ENCODE assay signal across 28 cellular contexts in the genomic region with DNA sequence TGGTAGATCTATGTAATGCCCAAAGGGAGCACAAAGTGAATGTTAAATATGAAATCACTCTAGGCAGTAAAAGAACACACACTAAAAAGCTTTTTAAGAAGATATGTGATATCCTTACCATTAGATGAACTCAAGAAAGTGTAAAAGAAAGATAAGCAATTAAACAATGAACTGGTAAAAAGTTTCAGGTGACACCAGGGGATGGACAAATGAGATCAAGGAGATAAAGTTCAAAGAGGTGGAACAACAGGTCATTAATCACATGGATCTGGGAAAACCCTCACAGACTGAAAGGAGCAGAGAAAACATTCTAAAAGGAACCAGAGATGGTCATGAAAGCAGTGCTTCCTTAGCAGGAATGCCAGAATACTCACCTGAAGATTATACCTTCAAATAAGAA. TPM values are rescaled to one million over a fixed set of nuclear protein-coding genes. Genes with fewer than 3 reads are reported as not detected.
DNase-seq lines count a peak whose midpoint lies in the region; ATAC-seq, FAIRE-seq and TF ChIP-seq lines count a peak whose summit lies in the region.
"Had no signal": no experiment of that assay in that cellular context is flagged by ENCODE, and none has a peak within 500 bp of the region (broad histone marks: within the 10 kb centered on the region; RNA-seq: fewer than 3 reads in every experiment).

No MANE protein-coding gene starts in this region.

- H4K20me1 ChIP-seq in PC-9 (ENCODE audit: insufficient read depth): no peaks in the 10 kb centered on the region

- no peak overlapping the region for H2BK5ac ChIP-seq in mesendoderm (ENCODE audit: low read length)

- H3K23ac ChIP-seq in mesendoderm (ENCODE audit: low read length): no peak overlapping the region

- peaks cover 6% of the 10 kb centered on the region for H3K36me3 Mint-ChIP-seq in Calu3 (ENCODE audit: insufficient read depth, unreplicated experiment)
- H3K36me3 Mint-ChIP-seq: CD4-positive, alpha-beta memory T cell had no signal

- TF ChIP-seq RAD21 in A549 (conservative IDR thresholded peaks at IDR 0.05 in 1 of 2, IDR thresholded peaks at IDR 0.05 in 1 of 2): no peak

- intact Hi-C loops in Calu3 (cut with micrococcal nuclease; ENCODE audit: unreplicated experiment) (no loop called here), PC-9 (cut with micrococcal nuclease; ENCODE audit: unreplicated experiment) (no loop called here)

- TF ChIP-seq EP300 in A549 (IDR thresholded peaks at IDR 0.05): no peak

- H3K4me2 ChIP-seq in A549 (0 out of 3 replicates have a peak overlapping the region, but pooled peaks have one; percentile 1), PC-9 (no peak overlapping the region), mesendoderm (ENCODE audit: low read length) (no peak overlapping the region)

- H3K27me3 ChIP-seq in PC-9 (ENCODE audit: insufficient read depth, low read depth) (no peaks in the 10 kb centered on the region), mesendoderm (ENCODE audit: insufficient read depth, low read length, poor library complexity) (no peaks in the 10 kb centered on the region)

- no peak overlapping the region for H3K4ac ChIP-seq in mesendoderm (ENCODE audit: low read depth, low read length)

- no peaks in the 10 kb centered on the region for H3K27me3 Mint-ChIP-seq in Calu3 (ENCODE audit: unreplicated experiment)
- H3K27me3 Mint-ChIP-seq: IgD-negative memory B cell had no signal

- ATAC-seq in A549 (no peak), GM21737 (IDR thresholded peaks at IDR 0.05; ENCODE audit: unreplicated experiment) (no peak)
- ATAC-seq: HCT116 had no signal

- no peaks in the 10 kb centered on the region for H3K9me2 ChIP-seq in PC-9 (ENCODE audit: insufficient read depth)

- peak overlapping the region; percentile 50 for H3K27ac Mint-ChIP-seq in Calu3 (ENCODE audit: unreplicated experiment)
- H3K27ac Mint-ChIP-seq: CD4-positive, alpha-beta memory T cell had no signal

- H3K4me3 Mint-ChIP-seq in Calu3 (ENCODE audit: low read depth, unreplicated experiment): no peak overlapping the region
- H3K4me3 Mint-ChIP-seq: CD4-positive, alpha-beta memory T cell; IgD-negative memory B cell had no signal

- POLR2A ChIA-PET in A549 (lab: Yijun Ruan, JAX) (no interaction called here), PC-9 (lab: Charles Lee; ENCODE audit: unreplicated experiment) (no interaction called here)

- CTCF ChIA-PET in A549 (lab: Yijun Ruan, JAX) (no interaction called here), Calu3 (lab: Charles Lee) (no interaction called here), PC-9 (lab: Charles Lee) (interaction anchor here (0.7 kb wide), 1 partner anchor 151 kb away, joined by 5 read pairs; no protein-coding TSS in a partner anchor)

- no peak overlapping the region for H2BK15ac ChIP-seq in mesendoderm (replicated peaks; ENCODE audit: low read depth)

- no peak for DNase-seq in A549 (ENCODE audit: low read depth in 1 of 2, low spot score in 1 of 2)
- DNase-seq in Calu3: no peak
- no peak for DNase-seq in PC-9
- DNase-seq in mesendoderm: peak; percentile 55
- DNase-seq in activated CD4-positive, alpha-beta T cell treated with anti-CD3 and anti-CD28 coated beads for 4 hours: no peak
- DNase-seq in NCI-H1694 treated with DMSO at 0.1 percent for 48 hours (lab: John Stamatoyannopoulos, UW): no peak
- no peak for DNase-seq in HPDE6-E6E7 (ENCODE audit: extremely low spot score)
- DNase-seq: C1 segment of cervical spinal cord; CD4-positive, alpha-beta memory T cell; COR-L47; DMS79 treated with DMSO at 0.1 percent for 48 hours; GF-D8; Karpas-422; NCI-H1092; NCI-H1417 treated with DMSO at 0.1 percent for 48 hours; NCI-H187; NCI-H2081 treated with DMSO at 0.1 percent for 48 hours; NCI-H524; NCI-H748 treated with DMSO at 0.1 percent for 48 hours; SIG-M5 had no signal

- peaks cover 9% of the 10 kb centered on the region; the same call in 1 of the 2 replicates for H3K36me3 ChIP-seq in PC-9 (ENCODE audit: low read depth)
- H3K36me3 ChIP-seq in mesendoderm (ENCODE audit: control insufficient read depth, insufficient read depth, low read length): no peaks in the 10 kb centered on the region

- peaks cover 15% of the 10 kb centered on the region; the same call in 1 of the 2 replicates for H3F3A ChIP-seq in PC-9 (ENCODE audit: insufficient read depth, low read depth)

- FAIRE-seq in A549 (lab: Jason Lieb, UNC): no peak
- FAIRE-seq: A204.1, GM12891, HTR-8/SVneo had no signal

- H3K4me3 ChIP-seq in A549: no peak overlapping the region
- H3K4me3 ChIP-seq in PC-9: no peak overlapping the region
- no peak overlapping the region for H3K4me3 ChIP-seq in mesendoderm (ENCODE audit: low read length)
- H3K4me3 ChIP-seq: SK-N-MC had no signal

- no peak for TF ChIP-seq POLR2A in A549 (IDR thresholded peaks at IDR 0.05; ENCODE audit: low read length)

- peaks cover 93% of the 10 kb centered on the region for H3K4me1 ChIP-seq in A549
- H3K4me1 ChIP-seq in PC-9 (replicated peaks; ENCODE audit: insufficient read depth): peaks cover 27% of the 10 kb centered on the region
- H3K4me1 ChIP-seq in mesendoderm (ENCODE audit: control insufficient read depth, low read depth, low read length): peaks cover 4% of the 10 kb centered on the region

- no peak overlapping the region for H3K56ac ChIP-seq in mesendoderm (ENCODE audit: low read length)

- H2BK120ac ChIP-seq in mesendoderm (ENCODE audit: low read depth, low read length): no peak overlapping the region

- H3K27ac ChIP-seq in A549 (peak overlapping the region in 1 of 2 experiments; percentile 88; a peak in 3 of 6 replicates), PC-9 (peak overlapping the region; percentile 38), mesendoderm (ENCODE audit: low read depth, low read length) (no peak overlapping the region)
- H3K27ac ChIP-seq: RWPE1, SK-N-MC had no signal

- no peak overlapping the region for H4K8ac ChIP-seq in mesendoderm (ENCODE audit: low read depth, low read length)

- H3K9ac ChIP-seq in mesendoderm (ENCODE audit: low read length): no peak overlapping the region

- H4K5ac ChIP-seq in mesendoderm (ENCODE audit: low read length): no peak overlapping the region

- peaks cover 13% of the 10 kb centered on the region for H3K79me1 ChIP-seq in mesendoderm (ENCODE audit: low read length)

- no peak overlapping the region for H2AK5ac ChIP-seq in mesendoderm (ENCODE audit: low read length)

- H3K9me3 ChIP-seq in A549 (no peaks in the 10 kb centered on the region), PC-9 (ENCODE audit: insufficient read depth, low read depth) (no peaks in the 10 kb centered on the region)

- H2AFZ ChIP-seq in PC-9: no peak overlapping the region

- TF ChIP-seq CTCF in A549 (IDR thresholded peaks at IDR 0.05): no peak
- TF ChIP-seq CTCF in Calu3 (IDR thresholded peaks at IDR 0.05; ENCODE audit: unreplicated experiment): no peak
- no peak for TF ChIP-seq CTCF in PC-9 (conservative IDR thresholded peaks at IDR 0.05)

- BruUV-seq in Calu3 (replicated peaks; lab: Mats Ljungman, UMichigan) (no TSS peak), PC-9 (replicated peaks; lab: Mats Ljungman, UMichigan) (no TSS peak)

- no peaks in the 10 kb centered on the region for H3K79me2 ChIP-seq in PC-9 (ENCODE audit: low read depth)
- peaks cover 6% of the 10 kb centered on the region for H3K79me2 ChIP-seq in mesendoderm (ENCODE audit: control insufficient read depth, insufficient read depth, low read length)

- H3K4me1 Mint-ChIP-seq in Calu3 (ENCODE audit: low read depth, unreplicated experiment): peaks cover 16% of the 10 kb centered on the region
- H3K4me1 Mint-ChIP-seq: CD4-positive, alpha-beta memory T cell had no signal

- H3K18ac ChIP-seq in mesendoderm (ENCODE audit: low read length): no peak overlapping the region

- no peaks in the 10 kb centered on the region for H3K9me3 Mint-ChIP-seq in Calu3 (ENCODE audit: low read depth, unreplicated experiment)
- H3K9me3 Mint-ChIP-seq: IgD-negative memory B cell had no signal

TF ChIP-seq in A549, 52 proteins besides CTCF, POLR2A, EP300 and RAD21:
- TF ChIP-seq HOXB13 (CRISPR knock-in tag; IDR thresholded peaks at IDR 0.05; ENCODE audit: low read depth) (no peak), POLR2AphosphoS2 (conservative IDR thresholded peaks at IDR 0.05; ENCODE audit: low read length) (no peak), JUN (IDR thresholded peaks at IDR 0.05) (no peak)

RNA-seq across cellular contexts. Expression of gene LHFPL2, which starts 40.7 kb away (rescaled TPM):
- polyA plus RNA-seq in A549 (2011; rRNA removed) (24.9 and 32.2 TPM in 2 replicates), A549 (2017; fragmentation: RNase III; extraction: RNeasy Plus Mini Kit Qiagen cat#74134 plus additional on column Dnase treatment) (33.4 to 44.3 TPM (median 41.7 TPM) in 3 replicates)
- 9.8 and 16.2 TPM in 2 replicates for polyA plus RNA-seq in A549 (2012; cell fraction: cytosol; rRNA removed)
- polyA plus RNA-seq in A549 (2012; cell fraction: nucleus; rRNA removed): 17.8 and 26.0 TPM in 2 replicates
- polyA minus RNA-seq in A549 (2011; rRNA and poly(A)+ RNA removed): 36.3 and 39.2 TPM in 2 replicates
- total RNA-seq in Calu3 (2022) (30.9 and 43.6 TPM in 2 replicates), PC-9 (2021) (10.1 and 14.0 TPM in 2 replicates)
- polyA plus RNA-seq in mesendoderm (2013, experiment 1 of 2): 14.7 TPM
- polyA plus RNA-seq in mesendoderm (2013, experiment 2 of 2): 15.2 TPM
